Comparison of ENCODE assay signal across 15 cellular contexts in the genomic region with DNA sequence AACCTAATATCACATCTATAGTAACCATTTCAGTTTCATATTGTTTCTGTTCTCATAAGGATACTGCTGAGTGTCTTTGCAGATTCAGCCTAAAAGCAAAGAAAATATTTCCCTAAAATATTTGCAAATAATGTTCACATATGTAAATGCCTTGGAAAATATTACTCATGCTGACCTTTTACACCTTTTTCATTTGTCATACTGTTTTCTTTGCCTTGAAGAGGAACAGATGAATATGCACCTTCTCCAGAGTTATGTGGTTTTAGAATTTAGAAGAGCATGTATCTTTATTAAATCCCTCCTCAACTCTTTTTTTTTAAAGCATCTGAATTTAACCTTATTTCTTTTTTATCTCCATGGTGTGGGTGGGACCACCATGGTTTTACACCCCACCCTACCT. TPM values are rescaled to one million over a fixed set of nuclear protein-coding genes. Genes with fewer than 3 reads are reported as not detected.
DNase-seq lines count a peak whose midpoint lies in the region; ATAC-seq and TF ChIP-seq lines count a peak whose summit lies in the region.
"Had no signal": no experiment of that assay in that cellular context is flagged by ENCODE, and none has a peak within 500 bp of the region (broad histone marks: within the 10 kb centered on the region; RNA-seq: fewer than 3 reads in every experiment).

No MANE protein-coding gene starts in this region.

- H3K4me1 Mint-ChIP-seq in CD8-positive, alpha-beta T cell (ENCODE audit: low read depth): peaks cover 2% of the 10 kb centered on the region
- H3K4me1 Mint-ChIP-seq in HFFc6 (ENCODE audit: low read depth): peaks cover 23% of the 10 kb centered on the region

- no peaks in the 10 kb centered on the region for H3K27me3 Mint-ChIP-seq in CD8-positive, alpha-beta T cell (ENCODE audit: low read depth)
- H3K27me3 Mint-ChIP-seq in HFFc6 (ENCODE audit: insufficient read depth): no peaks in the 10 kb centered on the region

- no peaks in the 10 kb centered on the region for H3K9me3 ChIP-seq in CD8-positive, alpha-beta T cell (ENCODE audit: low read length)
- peaks cover 4% of the 10 kb centered on the region for H3K9me3 ChIP-seq in adipocyte (ENCODE audit: control insufficient read depth, low read length)
- H3K9me3 ChIP-seq: SJSA1 had no signal

- no peak for TF ChIP-seq CTCF in CD8-positive, alpha-beta T cell (IDR thresholded peaks at IDR 0.05)
- TF ChIP-seq CTCF in HFFc6 (IDR thresholded peaks at IDR 0.05): no peak
- TF ChIP-seq CTCF in coronary artery (IDR thresholded peaks at IDR 0.05): no peak

- no peak overlapping the region for H3K27ac ChIP-seq in CD8-positive, alpha-beta T cell (ENCODE audit: low read depth, low read length)
- H3K27ac ChIP-seq in coronary artery: no peak overlapping the region
- H3K27ac ChIP-seq: SJSA1 had no signal

- H3K4me3 Mint-ChIP-seq in CD8-positive, alpha-beta T cell: no peak overlapping the region
- no peak overlapping the region for H3K4me3 Mint-ChIP-seq in HFFc6

- POLR2A ChIA-PET in CD8-positive, alpha-beta T cell (lab: Charles Lee): no interaction called here

- intact Hi-C loops in CD8-positive, alpha-beta T cell (cut with DNase I, micrococcal nuclease): no loop called here

- no peak overlapping the region for H3K4me3 ChIP-seq in CD8-positive, alpha-beta T cell (ENCODE audit: low read depth, low read length)
- H3K4me3 ChIP-seq in adipocyte (ENCODE audit: low read length) (no peak overlapping the region), coronary artery (no peak overlapping the region)
- H3K4me3 ChIP-seq: GM12878, SJSA1 had no signal

- DNase-seq in CD8-positive, alpha-beta T cell: no peak
- peak; percentile 7 for DNase-seq in HFFc6
- DNase-seq in adipocyte (ENCODE audit: low read depth): peak; percentile 16
- DNase-seq in kidney glomerular epithelial cell (lab: John Stamatoyannopoulos, UW): peak; percentile 13
- no peak for DNase-seq in hepatic stellate cell (ENCODE audit: low spot score)
- DNase-seq in DMS153 treated with DMSO at 0.1 percent for 48 hours (lab: John Stamatoyannopoulos, UW; ENCODE audit: unreplicated experiment): no peak
- no peak for DNase-seq in coronary artery (ENCODE audit: low spot score)
- DNase-seq: activated CD4-positive, alpha-beta T cell treated with anti-CD3 and anti-CD28 coated beads for 1 hour; NCI-H1105 treated with DMSO at 0.1 percent for 48 hours; NCI-H526 treated with DMSO at 0.1 percent for 48 hours; stimulated activated CD8-positive, alpha-beta memory T cell treated with anti-CD3 and anti-CD28 coated beads, Interleukin-4, amount 100 ng/mL, for 48 hours had no signal

- H3K36me3 Mint-ChIP-seq in CD8-positive, alpha-beta T cell: peaks cover 48% of the 10 kb centered on the region
- H3K36me3 Mint-ChIP-seq in HFFc6 (ENCODE audit: low read depth): peaks cover 8% of the 10 kb centered on the region

- CTCF ChIA-PET in CD8-positive, alpha-beta T cell (lab: Charles Lee): interaction anchor here (1.2 kb wide), 1 partner anchor 33 kb away, joined by 3 read pairs; a partner anchor contains a TSS

- H3K9ac ChIP-seq in adipocyte (ENCODE audit: low read length): no peak overlapping the region

- peaks cover 8% of the 10 kb centered on the region for H3K36me3 ChIP-seq in CD8-positive, alpha-beta T cell (ENCODE audit: insufficient read depth, low read length)
- peaks cover 56% of the 10 kb centered on the region for H3K36me3 ChIP-seq in adipocyte (ENCODE audit: control insufficient read depth, insufficient read depth, low read length, severe bottlenecking)

- no peak for ATAC-seq in CD8-positive, alpha-beta T cell
- no peak for ATAC-seq in HG03135 (IDR thresholded peaks at IDR 0.05; ENCODE audit: unreplicated experiment)
- ATAC-seq: GM12878, left lobe of liver had no signal

- no peaks in the 10 kb centered on the region for H3K9me3 Mint-ChIP-seq in CD8-positive, alpha-beta T cell
- no peaks in the 10 kb centered on the region for H3K9me3 Mint-ChIP-seq in HFFc6

- H3K4me1 ChIP-seq in CD8-positive, alpha-beta T cell (ENCODE audit: insufficient read depth, low read length): no peaks in the 10 kb centered on the region
- peaks cover 23% of the 10 kb centered on the region for H3K4me1 ChIP-seq in adipocyte (ENCODE audit: control insufficient read depth, insufficient read depth, low read length)
- H3K4me1 ChIP-seq: SJSA1 had no signal

- H3K27me3 ChIP-seq in CD8-positive, alpha-beta T cell (ENCODE audit: insufficient read depth, low read length): no peaks in the 10 kb centered on the region
- no peaks in the 10 kb centered on the region for H3K27me3 ChIP-seq in adipocyte (replicated peaks; ENCODE audit: control insufficient read depth, insufficient read depth, low read length)
- H3K27me3 ChIP-seq: SJSA1 had no signal

- peak overlapping the region; percentile 55 for H3K27ac Mint-ChIP-seq in CD8-positive, alpha-beta T cell
- H3K27ac Mint-ChIP-seq in HFFc6: no peak overlapping the region

RNA-seq across cellular contexts. Expression of a gene that starts 32.5 kb away (rescaled TPM):
- 10 to 100 TPM; 78.6 to 92.1 TPM for total RNA-seq in CD8-positive, alpha-beta T cell
- total RNA-seq in HFFc6 (2021; fragmentation: NEBNext Ultra II Directional; extraction: Animal tissue kit (Norgen Biotek cat#: 25700)): 10 to 100 TPM; 15.3 to 21.9 (median 18.0) TPM

RNA-seq across cellular contexts. Expression of a gene that starts 32.6 kb away (rescaled TPM):
- 1 to 10 TPM; 7.9 to 8.8 TPM for total RNA-seq in CD8-positive, alpha-beta T cell
- total RNA-seq in HFFc6 (2021; fragmentation: NEBNext Ultra II Directional; extraction: Animal tissue kit (Norgen Biotek cat#: 25700)): 10 to 100 TPM; 12.6 to 14.8 (median 14.2) TPM

Comparison
In these comparisons a context has a peak if more than half of its experiments do, and no peak if none do; other contexts are left out.
1. DNase-seq: peak in HFFc6 (single experiment), adipocyte (single experiment) and kidney glomerular epithelial cell (single experiment); none in CD8-positive, alpha-beta T cell (0 of 7), hepatic stellate cell (single experiment), DMS153 treated with DMSO at 0.1 percent for 48 hours (single experiment) and coronary artery (single experiment).